Comparison of ENCODE assay signal across 9 cellular contexts in the genomic region with DNA sequence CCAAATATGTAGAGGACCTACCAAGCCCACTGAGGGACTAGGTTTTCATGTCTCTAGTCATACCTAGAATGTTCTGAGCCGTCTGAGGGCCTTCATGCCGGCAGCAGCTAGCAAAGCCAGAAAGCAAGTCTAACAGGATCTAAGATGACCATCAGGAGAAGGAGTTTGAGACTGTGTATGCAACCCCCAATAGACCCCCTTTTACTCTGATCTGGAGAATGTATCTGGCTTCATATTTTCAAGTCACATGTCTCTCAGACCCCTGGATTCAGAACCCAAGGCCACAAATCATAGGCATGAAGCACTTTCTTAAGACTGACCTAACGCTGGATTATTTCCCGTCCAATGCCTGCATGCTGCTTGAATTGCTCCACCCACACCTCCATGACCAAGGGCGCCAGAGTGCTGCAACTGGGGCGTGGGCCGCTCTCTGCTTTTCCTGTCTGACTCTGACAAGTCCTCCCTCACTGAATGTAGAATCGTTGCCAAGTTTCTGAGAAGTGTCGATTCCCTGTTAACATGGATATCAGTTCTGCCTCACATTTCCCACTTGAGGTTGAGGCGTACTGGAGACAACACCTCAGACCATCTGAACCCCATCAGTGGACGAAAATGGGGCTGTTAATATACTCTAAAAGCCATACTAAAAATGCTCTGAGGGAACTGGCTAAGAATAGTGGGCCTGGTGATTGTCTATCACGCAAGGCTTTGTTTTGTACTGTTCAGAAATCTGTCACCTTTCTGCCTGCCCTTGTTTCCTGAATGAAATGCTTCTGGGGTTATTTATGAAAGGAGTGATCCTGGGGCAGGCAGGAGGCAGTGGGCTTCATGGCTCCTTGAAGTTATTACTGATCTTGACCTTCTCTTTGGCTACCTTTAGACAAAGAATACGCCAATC. TPM values are rescaled to one million over a fixed set of nuclear protein-coding genes. Genes with fewer than 3 reads are reported as not detected.
DNase-seq lines count a peak whose midpoint lies in the region; ATAC-seq lines count a peak whose summit lies in the region.
"Had no signal": no experiment of that assay in that cellular context is flagged by ENCODE, and none has a peak within 500 bp of the region (broad histone marks: within the 10 kb centered on the region; RNA-seq: fewer than 3 reads in every experiment).

No MANE protein-coding gene starts in this region.

- peaks cover 14 to 57% (median 43%) of the 10 kb centered on the region in 11 experiments for H3K36me3 ChIP-seq in BLaER1 treated with 17β-estradiol and CSF1 and Interleukin-3, amounts not matched to agents 10 nM and 100 nM

- no peaks in the 10 kb centered on the region; a peak in 1 of 22 replicates for H4K20me1 ChIP-seq in BLaER1 treated with 17β-estradiol and CSF1 and Interleukin-3, amounts not matched to agents 10 nM and 100 nM

- H3K4me2 ChIP-seq in BLaER1 treated with 17β-estradiol and CSF1 and Interleukin-3, amounts not matched to agents 10 nM and 100 nM = peak overlapping the region in 7 of 11 experiments; percentile 8 to 44 (median 18); a peak in 11 of 22 replicates

- H3K4me1 ChIP-seq in BLaER1 treated with 17β-estradiol and CSF1 and Interleukin-3, amounts not matched to agents 10 nM and 100 nM = peaks cover 30 to 85% (median 66%) of the 10 kb centered on the region in 10 experiments

- DNase-seq in activated CD8-positive, alpha-beta memory T cell treated with anti-CD3 and anti-CD28 coated beads for 4 hours (ENCODE audit: low read depth in 2 of 2) = peak; percentile 17 to 41
- DNase-seq in Right ventricle myocardium superior (peak; percentile 77), OCI-M1 (lab: John Stamatoyannopoulos, UW) (no peak), GM03348 (ENCODE audit: low spot score) (no peak), SHP77 (lab: John Stamatoyannopoulos, UW) (no peak)
- peak; percentile 43 to 54 for DNase-seq in stimulated activated CD4-positive, alpha-beta T cell treated with anti-CD3 and anti-CD28 coated beads, Interleukin-4, amount 100 ng/mL, for 4 hours

- H3K27me3 ChIP-seq in BLaER1 treated with 17β-estradiol and CSF1 and Interleukin-3, amounts not matched to agents 10 nM and 100 nM = no peaks in the 10 kb centered on the region
- H3K27me3 ChIP-seq: SJSA1 had no signal

- H3K4me3 ChIP-seq in BLaER1 treated with 17β-estradiol and CSF1 and Interleukin-3, amounts not matched to agents 10 nM and 100 nM = no peak overlapping the region
- H3K4me3 ChIP-seq: SJSA1 had no signal

- intact Hi-C loops in Right ventricle myocardium superior (cut with DNase I) = loop anchor here (10.0 kb wide), 1 partner anchor 151 kb away; no protein-coding TSS in a partner anchor

- peak overlapping the region in 1 of 11 experiments; percentile 24; a peak in 2 of 22 replicates for H3K27ac ChIP-seq in BLaER1 treated with 17β-estradiol and CSF1 and Interleukin-3, amounts not matched to agents 10 nM and 100 nM
- H3K27ac ChIP-seq: SJSA1 had no signal

- no peak overlapping the region; a peak in 1 of 22 replicates for H3K9ac ChIP-seq in BLaER1 treated with 17β-estradiol and CSF1 and Interleukin-3, amounts not matched to agents 10 nM and 100 nM

- no peaks in the 10 kb centered on the region for H3K9me3 ChIP-seq in BLaER1 treated with 17β-estradiol and CSF1 and Interleukin-3, amounts not matched to agents 10 nM and 100 nM (replicated peaks in 1 of 11)
- H3K9me3 ChIP-seq: SJSA1 had no signal

- ATAC-seq in HG02938 (IDR thresholded peaks at IDR 0.05; ENCODE audit: unreplicated experiment) (peak; percentile 31), Right ventricle myocardium superior (ENCODE audit: poor library complexity) (peak; percentile 81)

RNA-seq across cellular contexts. Expression of a gene that starts 23.9 kb away (rescaled TPM):
- 24.5 TPM for total RNA-seq in Right ventricle myocardium superior

RNA-seq across cellular contexts. Expression of a gene that starts 56.8 kb away (rescaled TPM):
- 8.6 TPM for total RNA-seq in Right ventricle myocardium superior

Comparison
In these comparisons a context has a peak if more than half of its experiments do, and no peak if none do; other contexts are left out.
1. DNase-seq: peak in activated CD8-positive, alpha-beta memory T cell treated with anti-CD3 and anti-CD28 coated beads for 4 hours (2 of 2), Right ventricle myocardium superior (single experiment) and stimulated activated CD4-positive, alpha-beta T cell treated with anti-CD3 and anti-CD28 coated beads, Interleukin-4, amount 100 ng/mL, for 4 hours (2 of 2); none in OCI-M1 (single experiment), GM03348 (single experiment) and SHP77 (0 of 2).